Comparison of ENCODE assay signal across 39 cellular contexts in the genomic region with DNA sequence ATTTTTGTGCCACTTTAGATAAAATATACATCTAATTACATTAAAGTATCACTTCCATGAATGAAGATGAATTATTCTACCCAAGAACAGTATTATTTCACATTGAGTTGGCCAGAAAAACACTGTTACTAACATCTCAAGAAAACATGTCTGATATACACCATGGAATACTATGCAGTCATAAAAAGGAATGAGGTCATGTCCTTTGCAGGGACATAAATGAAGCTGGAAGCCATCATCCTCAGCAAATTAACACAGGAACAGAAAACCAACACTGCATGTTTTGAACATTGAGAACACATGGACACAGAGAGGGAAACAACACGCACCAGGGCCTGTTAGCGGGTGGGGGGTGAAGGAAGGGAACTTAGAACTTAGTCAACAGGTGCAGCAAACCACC.
"Had no signal": no experiment of that assay in that cellular context is flagged by ENCODE, and none has a peak within 500 bp of the region (broad histone marks: within the 10 kb centered on the region; RNA-seq: fewer than 3 reads in every experiment).

No MANE protein-coding gene starts in this region.

- H3K9me3 Mint-ChIP-seq: activated naive CD4-positive, alpha-beta T cell treated with anti-CD3 and anti-CD28 coated beads, Interleukin-2, amount 10 ng/mL, durations not matched to agents 7 days and 5 days had no signal

- H3K4me3 ChIP-seq: adrenal gland, ascending aorta, body of pancreas, breast epithelium, cardiac muscle cell had no signal

- H3K27ac ChIP-seq: adrenal gland, ascending aorta, body of pancreas, brain microvascular endothelial cell, breast epithelium, cardiac muscle cell had no signal

- H3K27me3 Mint-ChIP-seq: activated naive CD4-positive, alpha-beta T cell treated with anti-CD3 and anti-CD28 coated beads, Interleukin-2, amount 10 ng/mL, durations not matched to agents 7 days and 5 days; activated naive CD4-positive, alpha-beta T cell treated with anti-CD3 and anti-CD28 coated beads, Interleukin-2, amount 50 U/mL, for 24 hours; activated naive CD8-positive, alpha-beta T cell; activated naive CD8-positive, alpha-beta T cell treated with anti-CD3 and anti-CD28 coated beads for 36 hours; activated T-cell treated with anti-CD3 and anti-CD28 coated beads, Interleukin-2, amount 50 U/mL, for 24 hours; activated T-helper 17 cell treated with anti-CD3 and anti-CD28 coated beads, Interleukin-2, amount 50 U/mL, for 72 hours; central memory CD8-positive, alpha-beta T cell had no signal

- H3K27ac Mint-ChIP-seq: activated naive CD4-positive, alpha-beta T cell treated with anti-CD3 and anti-CD28 coated beads for 36 hours; activated naive CD4-positive, alpha-beta T cell treated with anti-CD3 and anti-CD28 coated beads, Interleukin-2, amount 10 ng/mL, durations not matched to agents 7 days and 5 days; activated naive CD4-positive, alpha-beta T cell treated with anti-CD3 and anti-CD28 coated beads, Interleukin-2, amount 50 U/mL, for 24 hours; activated naive CD4-positive, alpha-beta T cell treated with anti-CD3 and anti-CD28 coated beads, Interleukin-2, amount 50 U/mL, for 72 hours; activated naive CD8-positive, alpha-beta T cell; activated naive CD8-positive, alpha-beta T cell treated with anti-CD3 and anti-CD28 coated beads for 36 hours; activated T-cell treated with anti-CD3 and anti-CD28 coated beads, Interleukin-2, amount 50 U/mL, for 24 hours; activated T-cell treated with anti-CD3 and anti-CD28 coated beads, Interleukin-2, amount 50 U/mL, for 72 hours; activated T-helper 1 cell treated with anti-CD3 and anti-CD28 coated beads, Interleukin-12 subunit alpha, Interleukin-12 subunit beta, Interleukin-2, Interleukin-4 antibody, amounts not matched to agents 30 ng/mL and 10 ng/mL and 1 ng/mL, durations not matched to agents 14 hours and 24 hours and 36 hours; activated T-helper 17 cell treated with anti-CD3 and anti-CD28 coated beads, Interleukin-2, amount 50 U/mL, for 72 hours; activated T-helper 2 cell treated with anti-CD3 and anti-CD28 coated beads, Interferon-gamma antibody, Interleukin-2, Interleukin-4, amounts not matched to agents 10 μg/mL and 5 μg/mL and 100 μg/mL, durations not matched to agents 14 hours and 24 hours and 36 hours; brain had no signal

- H3K4me3 Mint-ChIP-seq: activated naive CD4-positive, alpha-beta T cell treated with anti-CD3 and anti-CD28 coated beads for 36 hours; activated naive CD4-positive, alpha-beta T cell treated with anti-CD3 and anti-CD28 coated beads, Interleukin-2, amount 10 ng/mL, durations not matched to agents 7 days and 5 days; activated naive CD4-positive, alpha-beta T cell treated with anti-CD3 and anti-CD28 coated beads, Interleukin-2, amount 50 U/mL, for 24 hours; activated naive CD8-positive, alpha-beta T cell; activated naive CD8-positive, alpha-beta T cell treated with anti-CD3 and anti-CD28 coated beads for 36 hours; activated T-cell treated with anti-CD3 and anti-CD28 coated beads, Interleukin-2, amount 50 U/mL, for 24 hours; activated T-cell treated with anti-CD3 and anti-CD28 coated beads, Interleukin-2, amount 50 U/mL, for 4 hours; activated T-cell treated with anti-CD3 and anti-CD28 coated beads, Interleukin-2, amount 50 U/mL, for 72 hours; activated T-helper 1 cell treated with anti-CD3 and anti-CD28 coated beads, Interleukin-12 subunit alpha, Interleukin-12 subunit beta, Interleukin-2, Interleukin-4 antibody, amounts not matched to agents 30 ng/mL and 10 ng/mL and 1 ng/mL, durations not matched to agents 14 hours and 24 hours and 36 hours; activated T-helper 17 cell treated with anti-CD3 and anti-CD28 coated beads, Interleukin-2, amount 50 U/mL, for 72 hours; brain; central memory CD8-positive, alpha-beta T cell had no signal

- ATAC-seq: activated naive CD4-positive, alpha-beta T cell treated with anti-CD3 and anti-CD28 coated beads, Interleukin-2, amount 50 U/mL, for 72 hours; activated T-cell treated with anti-CD3 and anti-CD28 coated beads, Interleukin-2, amount 50 U/mL, for 4 hours; activated T-cell treated with anti-CD3 and anti-CD28 coated beads, Interleukin-2, amount 50 U/mL, for 72 hours; activated T-helper 17 cell treated with anti-CD3 and anti-CD28 coated beads, Interleukin-2, amount 50 U/mL, for 72 hours; body of pancreas had no signal

- FAIRE-seq: astrocyte, bronchial epithelial cell, colon had no signal

- H3K36me3 ChIP-seq: adrenal gland, ascending aorta, brain microvascular endothelial cell, breast epithelium, cardiac muscle cell had no signal

- H3K27me3 ChIP-seq: adrenal gland, ascending aorta, body of pancreas, brain microvascular endothelial cell, breast epithelium, cardiac muscle cell had no signal

- H3K9me3 ChIP-seq: adrenal gland, ascending aorta, body of pancreas, breast epithelium had no signal

- H3K4me1 ChIP-seq: adrenal gland, ascending aorta, body of pancreas, breast epithelium had no signal

- H3K36me3 Mint-ChIP-seq: activated naive CD4-positive, alpha-beta T cell treated with anti-CD3 and anti-CD28 coated beads, Interleukin-2, amount 10 ng/mL, durations not matched to agents 7 days and 5 days had no signal

- H3K4me1 Mint-ChIP-seq: activated naive CD4-positive, alpha-beta T cell treated with anti-CD3 and anti-CD28 coated beads, Interleukin-2, amount 10 ng/mL, durations not matched to agents 7 days and 5 days; activated naive CD4-positive, alpha-beta T cell treated with anti-CD3 and anti-CD28 coated beads, Interleukin-2, amount 50 U/mL, for 24 hours; activated naive CD8-positive, alpha-beta T cell treated with anti-CD3 and anti-CD28 coated beads for 36 hours; activated T-helper 17 cell treated with anti-CD3 and anti-CD28 coated beads, Interleukin-2, amount 50 U/mL, for 72 hours; brain; central memory CD8-positive, alpha-beta T cell had no signal

- DNase-seq: activated effector memory CD4-positive, alpha-beta T cell treated with anti-CD3 and anti-CD28 coated beads, Interleukin-2, amount 50 U/mL, for 16 hours; activated effector memory CD4-positive, alpha-beta T cell treated with Interleukin-2 at 50 U/mL for 16 hours; activated gamma-delta T cell; activated gamma-delta T cell treated with Interleukin-2 at 50 U/mL for 16 hours; activated naive CD4-positive, alpha-beta T cell; activated naive CD4-positive, alpha-beta T cell treated with anti-CD3 and anti-CD28 coated beads for 36 hours; activated naive CD4-positive, alpha-beta T cell treated with anti-CD3 and anti-CD28 coated beads, Interleukin-2, amount 10 ng/mL, durations not matched to agents 7 days and 5 days; activated naive CD4-positive, alpha-beta T cell treated with anti-CD3 and anti-CD28 coated beads, Interleukin-2, amount 50 U/mL, for 16 hours; activated naive CD4-positive, alpha-beta T cell treated with Interleukin-2 at 50 U/mL for 16 hours; activated naive CD8-positive, alpha-beta T cell treated with anti-CD3 and anti-CD28 coated beads for 36 hours; activated T-cell treated with anti-CD3 and anti-CD28 coated beads, Interleukin-2, amount 50 U/mL, for 1 hour; activated T-cell treated with anti-CD3 and anti-CD28 coated beads, Interleukin-2, amount 50 U/mL, for 24 hours; activated T-cell treated with anti-CD3 and anti-CD28 coated beads, Interleukin-2, amount 50 U/mL, for 4 hours; activated T-cell treated with anti-CD3 and anti-CD28 coated beads, Interleukin-2, amount 50 U/mL, for 48 hours; activated T-cell treated with anti-CD3 and anti-CD28 coated beads, Interleukin-2, amount 50 U/mL, for 72 hours; adrenal gland; amniotic stem cell; amygdala; anterior cingulate cortex; aorta; body of pancreas; brain microvascular endothelial cell; caudate nucleus; central memory CD4-positive, alpha-beta T cell; cerebellar nuclear complex had no signal
